10 cellular contexts compared by ENCODE assay signal in the genomic region with DNA sequence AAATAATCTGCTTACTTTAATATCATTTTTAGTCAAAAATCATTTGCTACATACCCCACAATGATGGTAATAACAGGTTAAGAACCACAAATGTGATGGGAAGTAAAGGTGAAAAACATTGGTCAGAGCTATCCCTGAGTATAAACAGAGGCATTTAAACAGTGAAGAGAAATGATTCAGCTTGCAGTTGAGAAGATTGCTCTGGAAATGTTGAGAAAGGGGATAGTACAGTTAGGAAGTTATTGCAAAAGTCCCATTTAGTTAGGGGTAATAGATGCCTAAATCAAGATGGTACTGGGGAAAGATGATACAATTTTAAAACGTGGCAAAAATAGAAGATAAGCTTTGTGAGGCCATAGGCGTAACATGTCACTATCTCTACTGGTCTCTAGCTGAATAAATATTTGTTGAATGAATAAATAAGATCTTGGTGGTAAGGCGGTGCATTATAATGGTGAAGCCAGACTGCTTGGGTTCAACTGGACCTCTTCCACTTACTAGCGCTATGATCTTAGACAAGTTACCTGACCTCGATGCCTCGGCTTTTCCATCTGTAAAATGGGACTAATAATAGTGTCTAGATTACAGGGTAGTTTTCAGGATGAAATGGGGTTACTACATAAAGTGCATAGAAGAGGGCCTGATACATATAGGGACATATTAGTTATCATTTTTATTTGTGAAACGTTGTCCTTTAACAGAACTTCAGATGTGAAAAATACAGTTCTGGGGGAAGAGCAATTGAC. TPM values are rescaled to one million over a fixed set of nuclear protein-coding genes. Genes with fewer than 3 reads are reported as not detected.
DNase-seq lines count a peak whose midpoint lies in the region; ATAC-seq and TF ChIP-seq lines count a peak whose summit lies in the region.
"Had no signal": no experiment of that assay in that cellular context is flagged by ENCODE, and none has a peak within 500 bp of the region (broad histone marks: within the 10 kb centered on the region; RNA-seq: fewer than 3 reads in every experiment).

No MANE protein-coding gene starts in this region.

- H3K4me1 ChIP-seq in gastrocnemius medialis: peaks cover 22 to 27% of the 10 kb centered on the region in 2 donors

- no peak for DNase-seq in Calu3
- DNase-seq in activated CD8-positive, alpha-beta T cell treated with anti-CD3 and anti-CD28 coated beads for 36 hours: no peak
- peak; percentile 42 for DNase-seq in fibroblast of mammary gland (ENCODE audit: low read depth)
- no peak for DNase-seq in gastrocnemius medialis
- DNase-seq in GDM1 (lab: John Stamatoyannopoulos, UW): no peak
- DNase-seq: hypothalamus had no signal

- no peaks in the 10 kb centered on the region for H3K9me3 Mint-ChIP-seq in Calu3 (ENCODE audit: low read depth, unreplicated experiment)
- no peaks in the 10 kb centered on the region for H3K9me3 Mint-ChIP-seq in activated CD8-positive, alpha-beta T cell treated with anti-CD3 and anti-CD28 coated beads for 36 hours
- H3K9me3 Mint-ChIP-seq: WTC11 had no signal

- H3K36me3 Mint-ChIP-seq in Calu3 (ENCODE audit: insufficient read depth, unreplicated experiment): peaks cover 49% of the 10 kb centered on the region
- peaks cover 21% of the 10 kb centered on the region for H3K36me3 Mint-ChIP-seq in activated CD8-positive, alpha-beta T cell treated with anti-CD3 and anti-CD28 coated beads for 36 hours (ENCODE audit: low read depth)

- ATAC-seq in activated CD8-positive, alpha-beta T cell treated with anti-CD3 and anti-CD28 coated beads for 36 hours: no peak
- ATAC-seq in gastrocnemius medialis (no peak), HG02852 (IDR thresholded peaks at IDR 0.05; ENCODE audit: unreplicated experiment) (no peak), GM21526 (IDR thresholded peaks at IDR 0.05; ENCODE audit: low FRiP score, unreplicated experiment) (no peak), GM18907 (IDR thresholded peaks at IDR 0.05; ENCODE audit: unreplicated experiment) (no peak)
- ATAC-seq: WTC11 had no signal

- POLR2A ChIA-PET in activated CD8-positive, alpha-beta T cell treated with anti-CD3 and anti-CD28 coated beads for 36 hours (lab: Charles Lee): interaction anchor here (1.2 to 2.3 kb wide), 2 partner anchors 44 to 96 kb away, joined by 3 to 14 read pairs; no protein-coding TSS in a partner anchor

- H3K27ac ChIP-seq in gastrocnemius medialis: peak overlapping the region; percentile 95 to 99 (median 98)

- H3K27ac Mint-ChIP-seq in Calu3 (ENCODE audit: unreplicated experiment): peak overlapping the region; percentile 85
- peak overlapping the region; percentile 99 for H3K27ac Mint-ChIP-seq in activated CD8-positive, alpha-beta T cell treated with anti-CD3 and anti-CD28 coated beads for 36 hours

- CTCF ChIA-PET in Calu3 (lab: Charles Lee): no interaction called here
- CTCF ChIA-PET in activated CD8-positive, alpha-beta T cell treated with anti-CD3 and anti-CD28 coated beads for 36 hours (lab: Charles Lee): interaction anchor here (0.9 to 1.2 kb wide), 2 partner anchors 21 to 97 kb away, joined by 3 to 7 read pairs; no protein-coding TSS in a partner anchor

- H3K27me3 Mint-ChIP-seq in Calu3 (ENCODE audit: unreplicated experiment): no peaks in the 10 kb centered on the region
- H3K27me3 Mint-ChIP-seq in activated CD8-positive, alpha-beta T cell treated with anti-CD3 and anti-CD28 coated beads for 36 hours: no peaks in the 10 kb centered on the region

- H3K4me3 ChIP-seq in fibroblast of mammary gland (ENCODE audit: control insufficient read depth, low read depth, low read length): peak overlapping the region; percentile 65
- no peak overlapping the region for H3K4me3 ChIP-seq in gastrocnemius medialis

- peak overlapping the region; percentile 96 for H3K4me3 Mint-ChIP-seq in Calu3 (ENCODE audit: low read depth, unreplicated experiment)
- peak overlapping the region; percentile 99 for H3K4me3 Mint-ChIP-seq in activated CD8-positive, alpha-beta T cell treated with anti-CD3 and anti-CD28 coated beads for 36 hours

- H3K27me3 ChIP-seq in gastrocnemius medialis: no peaks in the 10 kb centered on the region

- no TSS peak for BruUV-seq in Calu3 (replicated peaks; lab: Mats Ljungman, UMichigan)

- H3K36me3 ChIP-seq in gastrocnemius medialis: peaks cover 0 to 16% of the 10 kb centered on the region in 2 donors

- no peaks in the 10 kb centered on the region for H3K9me3 ChIP-seq in gastrocnemius medialis

- in situ Hi-C loops in gastrocnemius medialis (cut with MboI; ENCODE audit: low sequenced_read_pairs in 4 of 4): loop anchor here (5.0 to 25.0 kb wide), 4 partner anchors 55 to 97 kb away; a partner anchor contains a TSS

- intact Hi-C loops in Calu3 (cut with micrococcal nuclease; ENCODE audit: unreplicated experiment): loop anchor here (5.0 kb wide), 2 partner anchors 47 to 53 kb away; a partner anchor contains a TSS
- intact Hi-C loops in activated CD8-positive, alpha-beta T cell treated with anti-CD3 and anti-CD28 coated beads for 36 hours (cut with micrococcal nuclease): no loop called here
- intact Hi-C loops in gastrocnemius medialis (cut with DNase I; ENCODE audit: low total_unique reads): loop anchor here (2.0 to 5.0 kb wide), 3 partner anchors 62 to 308 kb away; a partner anchor contains a TSS

- TF ChIP-seq CTCF in Calu3 (IDR thresholded peaks at IDR 0.05; ENCODE audit: unreplicated experiment): no peak
- TF ChIP-seq CTCF in activated CD8-positive, alpha-beta T cell treated with anti-CD3 and anti-CD28 coated beads for 36 hours (IDR thresholded peaks at IDR 0.05): no peak
- TF ChIP-seq CTCF in fibroblast of mammary gland (conservative IDR thresholded peaks at IDR 0.05; ENCODE audit: control insufficient read depth, insufficient read depth, low read depth, low read length): no peak
- TF ChIP-seq CTCF in gastrocnemius medialis (IDR thresholded peaks at IDR 0.05 in 4 of 5, conservative IDR thresholded peaks at IDR 0.05 in 1 of 5): no peak

- peaks cover 29% of the 10 kb centered on the region for H3K4me1 Mint-ChIP-seq in Calu3 (ENCODE audit: low read depth, unreplicated experiment)
- peaks cover 24% of the 10 kb centered on the region for H3K4me1 Mint-ChIP-seq in activated CD8-positive, alpha-beta T cell treated with anti-CD3 and anti-CD28 coated beads for 36 hours (ENCODE audit: low read depth)

- TF ChIP-seq POLR2A in gastrocnemius medialis (IDR thresholded peaks at IDR 0.05): no peak

RNA-seq across cellular contexts. Expression of a gene that starts 2.0 kb away (rescaled TPM):
- total RNA-seq in Calu3 (2022) (240 and 254 TPM in 2 replicates), gastrocnemius medialis (100 to 1,000 TPM; 204 to 317 (median 240) TPM)
- 100 to 1,000 TPM; 423 to 442 TPM for total RNA-seq in activated CD8-positive, alpha-beta T cell treated with anti-CD3 and anti-CD28 coated beads for 36 hours

RNA-seq across cellular contexts. Expression of a gene that starts 54.8 kb away (rescaled TPM):
- total RNA-seq in Calu3 (2022): 73.1 and 83.5 TPM in 2 replicates
- 100 to 1,000 TPM; 121 to 122 TPM for total RNA-seq in activated CD8-positive, alpha-beta T cell treated with anti-CD3 and anti-CD28 coated beads for 36 hours
- 100 to 1,000 TPM in 2 of 4 donors, 10 to 100 TPM in 2; 61.6 to 104 (median 85.3) TPM for total RNA-seq in gastrocnemius medialis
